In genomic region chr11:15526032-15526431, GRCh38 we compare ENCODE assay signal across 26 cellular contexts.
"Had no signal": no experiment of that assay in that cellular context is flagged by ENCODE, and none has a peak within 500 bp of the region (broad histone marks: within the 10 kb centered on the region; RNA-seq: fewer than 3 reads in every experiment).

No MANE protein-coding gene starts in this region.

- H3K4me3 ChIP-seq: colonic mucosa, coronary artery, dorsolateral prefrontal cortex, esophagus muscularis mucosa, esophagus squamous epithelium, gastrocnemius medialis, gastroesophageal sphincter, heart left ventricle, heart right ventricle had no signal

- ATAC-seq: effector memory CD8-positive, alpha-beta T cell; esophagus mucosa; foreskin keratinocyte; gastrocnemius medialis; gastroesophageal sphincter; heart left ventricle; heart right ventricle had no signal

- FAIRE-seq: colon, endometrium, endothelial cell of umbilical vein had no signal

- DNase-seq: colonic mucosa; cortex of kidney; dermis blood vessel endothelial cell; dorsolateral prefrontal cortex; effector CD4-positive, alpha-beta T cell; effector CD8-positive, alpha-beta T cell; effector memory CD4-positive, alpha-beta T cell; effector memory CD8-positive, alpha-beta T cell; endodermal cell; esophagus squamous epithelium; foreskin fibroblast; foreskin keratinocyte; foreskin melanocyte; gastrocnemius medialis; glutamatergic neuron; head of caudate nucleus; heart left ventricle; heart right ventricle had no signal

- H3K27ac ChIP-seq: colonic mucosa, coronary artery, dorsolateral prefrontal cortex, epithelial cell of prostate, esophagus muscularis mucosa, esophagus squamous epithelium, foreskin keratinocyte, gastrocnemius medialis, gastroesophageal sphincter, heart left ventricle, heart right ventricle had no signal

- H3K27me3 ChIP-seq: colonic mucosa, esophagus muscularis mucosa, esophagus squamous epithelium, foreskin keratinocyte, gastrocnemius medialis, gastroesophageal sphincter, heart left ventricle, heart right ventricle had no signal

- H3K9me3 ChIP-seq: colonic mucosa, gastrocnemius medialis had no signal

- H3K4me1 ChIP-seq: colonic mucosa, esophagus muscularis mucosa, esophagus squamous epithelium, foreskin keratinocyte, gastrocnemius medialis, gastroesophageal sphincter, heart left ventricle, heart right ventricle had no signal

- H3K36me3 ChIP-seq: colonic mucosa, esophagus muscularis mucosa, esophagus squamous epithelium, gastrocnemius medialis, gastroesophageal sphincter, heart left ventricle, heart right ventricle had no signal
